ENCODE assay signal across 12 cellular contexts in genomic region chr5:7867260-7867659, GRCh38. TPM values are rescaled to one million over a fixed set of nuclear protein-coding genes. Genes with fewer than 3 reads are reported as not detected.
DNase-seq lines count a peak whose midpoint lies in the region; ATAC-seq, FAIRE-seq and TF ChIP-seq lines count a peak whose summit lies in the region.
"Had no signal": no experiment of that assay in that cellular context is flagged by ENCODE, and none has a peak within 500 bp of the region (broad histone marks: within the 10 kb centered on the region; RNA-seq: fewer than 3 reads in every experiment).

No MANE protein-coding gene starts in this region.

- H3K27me3 Mint-ChIP-seq in CD8-positive, alpha-beta T cell (ENCODE audit: low read depth), result no peaks in the 10 kb centered on the region
- H3K27me3 Mint-ChIP-seq in WTC11 (ENCODE audit: low read depth), result no peaks in the 10 kb centered on the region

- no peak for ATAC-seq in CD8-positive, alpha-beta T cell
- no peak for ATAC-seq in WTC11
- no peak for ATAC-seq in GM19455 (IDR thresholded peaks at IDR 0.05; ENCODE audit: unreplicated experiment)

- TF ChIP-seq CTCF in BE2C (IDR thresholded peaks at IDR 0.05; ENCODE audit: low read depth, low read length) (no peak), WTC11 (IDR thresholded peaks at IDR 0.05) (no peak), kidney (IDR thresholded peaks at IDR 0.05; ENCODE audit: borderline replicate concordance, extremely low read depth, insufficient read depth) (no peak)
- no peak for TF ChIP-seq CTCF in CD8-positive, alpha-beta T cell (IDR thresholded peaks at IDR 0.05)

- H3K9me3 Mint-ChIP-seq in CD8-positive, alpha-beta T cell, result no peaks in the 10 kb centered on the region
- no peaks in the 10 kb centered on the region for H3K9me3 Mint-ChIP-seq in WTC11

- no peaks in the 10 kb centered on the region for H3K27me3 ChIP-seq in BE2C
- no peaks in the 10 kb centered on the region for H3K27me3 ChIP-seq in CD8-positive, alpha-beta T cell (ENCODE audit: insufficient read depth, low read length)

- H3K9me3 ChIP-seq in BE2C, result no peaks in the 10 kb centered on the region
- H3K9me3 ChIP-seq in CD8-positive, alpha-beta T cell (ENCODE audit: low read length), result no peaks in the 10 kb centered on the region
- no peaks in the 10 kb centered on the region for H3K9me3 ChIP-seq in kidney (ENCODE audit: control insufficient read depth in 1 of 2, low read length in 2 of 2)

- H3K4me3 Mint-ChIP-seq in CD8-positive, alpha-beta T cell, result peak overlapping the region; percentile 30
- H3K4me3 Mint-ChIP-seq in WTC11, result peak overlapping the region; percentile 84

- H3K4me3 ChIP-seq in BE2C (ENCODE audit: low read depth, low read length) (0 out of 2 replicates have a peak overlapping the region, but pooled peaks have one; percentile 94), kidney (ENCODE audit: low read length in 2 of 2) (peak overlapping the region; percentile 20 to 78)
- no peak overlapping the region for H3K4me3 ChIP-seq in CD8-positive, alpha-beta T cell (ENCODE audit: low read depth, low read length)

- intact Hi-C loops in CD8-positive, alpha-beta T cell (cut with DNase I, micrococcal nuclease), result loop anchor here (5.0 to 10.0 kb wide), 6 partner anchors 590 to 1490 kb away; partner anchors contain the start of genes NSUN2 (in 2 of the 2), SRD5A1 (in 2 of the 2), TENT4A (in 2 of the 2) and MED10 (in 1 of the 2)
- intact Hi-C loops in kidney (cut with DNase I), result no loop called here

- FAIRE-seq in kidney (lab: Jason Lieb, UNC), result no peak
- no peak for FAIRE-seq in urothelium cell line (lab: Jason Lieb, UNC)

- H3K9ac ChIP-seq in kidney (ENCODE audit: low read length in 2 of 2), result no peak overlapping the region

- H3K36me3 ChIP-seq in BE2C (peaks cover 35% of the 10 kb centered on the region), kidney (ENCODE audit: control insufficient read depth in 1 of 2, insufficient read depth in 2 of 2, low read length in 2 of 2) (no peaks in the 10 kb centered on the region)
- H3K36me3 ChIP-seq in CD8-positive, alpha-beta T cell (ENCODE audit: insufficient read depth, low read length), result peaks cover 5% of the 10 kb centered on the region

- H3K27ac ChIP-seq in CD8-positive, alpha-beta T cell (ENCODE audit: low read depth, low read length), result no peak overlapping the region
- H3K27ac ChIP-seq in kidney (ENCODE audit: low read depth in 2 of 2, low read length in 2 of 2), result no peak overlapping the region
- H3K27ac ChIP-seq: SK-N-MC had no signal

- peaks cover 58% of the 10 kb centered on the region for H3K36me3 Mint-ChIP-seq in CD8-positive, alpha-beta T cell
- H3K36me3 Mint-ChIP-seq in WTC11, result peaks cover 11% of the 10 kb centered on the region

- POLR2A ChIA-PET in CD8-positive, alpha-beta T cell (lab: Charles Lee), result no interaction called here
- POLR2A ChIA-PET in WTC11 (lab: Charles Lee), result no interaction called here

- no peak overlapping the region for H3K27ac Mint-ChIP-seq in CD8-positive, alpha-beta T cell
- no peak overlapping the region for H3K27ac Mint-ChIP-seq in WTC11

- H3K4me1 Mint-ChIP-seq in CD8-positive, alpha-beta T cell (ENCODE audit: low read depth), result peaks cover 55% of the 10 kb centered on the region
- peaks cover 16% of the 10 kb centered on the region for H3K4me1 Mint-ChIP-seq in WTC11

- no peak for DNase-seq in BE2C
- no peak for DNase-seq in CD8-positive, alpha-beta T cell
- no peak for DNase-seq in WTC11 (ENCODE audit: low spot score)
- no peak for DNase-seq in kidney
- DNase-seq in urothelium cell line (ENCODE audit: low spot score), result no peak
- DNase-seq in NOMO-1 (lab: John Stamatoyannopoulos, UW; ENCODE audit: unreplicated experiment in 2 of 2), result no peak
- DNase-seq: activated CD4-positive, CD25-positive, alpha-beta regulatory T cell treated with anti-CD3 and anti-CD28 coated beads, Interleukin-2, amount 50 U/mL, for 72 hours; cortex of kidney; NCI-H526 treated with DMSO at 0.1 percent for 48 hours had no signal

- H3K4me1 ChIP-seq in BE2C (peaks cover 5% of the 10 kb centered on the region), kidney (ENCODE audit: control insufficient read depth in 1 of 2, insufficient read depth in 1 of 2, low read depth in 1 of 2, low read length in 2 of 2) (peaks cover 12 to 15% of the 10 kb centered on the region in 2 donors)
- H3K4me1 ChIP-seq in CD8-positive, alpha-beta T cell (ENCODE audit: insufficient read depth, low read length), result peaks cover 33% of the 10 kb centered on the region

- CTCF ChIA-PET in CD8-positive, alpha-beta T cell (lab: Charles Lee), result interaction anchor here (1.0 to 2.3 kb wide), 2 partner anchors 14 to 20 kb away, joined by 3 to 6 read pairs; no protein-coding TSS in a partner anchor
- CTCF ChIA-PET in WTC11 (lab: Charles Lee), result interaction anchor here (0.8 to 2.6 kb wide), 3 partner anchors 11 to 1047 kb away, joined by 4 to 12 read pairs (median 6); partner anchors contain the start of gene CFAP90

TF ChIP-seq in WTC11, 78 proteins besides CTCF, POLR2A, EP300 and RAD21 (continues in another document):
- TF ChIP-seq PRDM15 (CRISPR knock-in tag; IDR thresholded peaks at IDR 0.05) (no peak), TEAD1 (CRISPR knock-in tag; IDR thresholded peaks at IDR 0.05) (no peak), JUN (CRISPR knock-in tag; IDR thresholded peaks at IDR 0.05) (no peak), CREB1 (CRISPR knock-in tag; IDR thresholded peaks at IDR 0.05) (no peak), TEAD4 (CRISPR knock-in tag; IDR thresholded peaks at IDR 0.05) (no peak), GABPB1 (CRISPR knock-in tag; IDR thresholded peaks at IDR 0.05) (no peak)
- TF ChIP-seq, protein P1, sequence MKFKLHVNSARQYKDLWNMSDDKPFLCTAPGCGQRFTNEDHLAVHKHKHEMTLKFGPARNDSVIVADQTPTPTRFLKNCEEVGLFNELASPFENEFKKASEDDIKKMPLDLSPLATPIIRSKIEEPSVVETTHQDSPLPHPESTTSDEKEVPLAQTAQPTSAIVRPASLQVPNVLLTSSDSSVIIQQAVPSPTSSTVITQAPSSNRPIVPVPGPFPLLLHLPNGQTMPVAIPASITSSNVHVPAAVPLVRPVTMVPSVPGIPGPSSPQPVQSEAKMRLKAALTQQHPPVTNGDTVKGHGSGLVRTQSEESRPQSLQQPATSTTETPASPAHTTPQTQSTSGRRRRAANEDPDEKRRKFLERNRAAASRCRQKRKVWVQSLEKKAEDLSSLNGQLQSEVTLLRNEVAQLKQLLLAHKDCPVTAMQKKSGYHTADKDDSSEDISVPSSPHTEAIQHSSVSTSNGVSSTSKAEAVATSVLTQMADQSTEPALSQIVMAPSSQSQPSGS (CRISPR knock-in tag; IDR thresholded peaks at IDR 0.05; ENCODE audit: borderline replicate concordance, low read depth), result no peak

RNA-seq across cellular contexts. Expression of gene FASTKD3, which starts 1.6 kb away (rescaled TPM):
- polyA plus RNA-seq in BE2C (2012; ENCODE audit: insufficient read depth, insufficient read length, low read depth), result 12.6 TPM
- 1 to 10 TPM; 4.3 to 7.1 TPM for total RNA-seq in CD8-positive, alpha-beta T cell
- total RNA-seq in WTC11 (2021) (7.8 to 9.6 TPM (median 8.7 TPM) in 3 replicates), kidney (11.3 TPM)
- 15.3 TPM for polyA plus RNA-seq in kidney (ENCODE audit: insufficient read depth, low read depth, low replicate concordance)

RNA-seq across cellular contexts. Expression of gene MTRR, which starts 1.7 kb away (rescaled TPM):
- 67.3 TPM for polyA plus RNA-seq in BE2C (2012; ENCODE audit: insufficient read depth, insufficient read length, low read depth)
- total RNA-seq in CD8-positive, alpha-beta T cell, result 10 to 100 TPM; 67.8 to 76.8 TPM
- total RNA-seq in WTC11 (2021) (39.1 to 46.9 TPM (median 42.3 TPM) in 3 replicates), kidney (75.8 TPM)
- polyA plus RNA-seq in kidney (ENCODE audit: insufficient read depth, low read depth, low replicate concordance), result 19.6 TPM

RNA-seq across cellular contexts. Expression of gene CFAP90, which starts 16.3 kb away (rescaled TPM):
- not detected for polyA plus RNA-seq in BE2C (2012; ENCODE audit: insufficient read depth, insufficient read length, low read depth)
- not detected for total RNA-seq in CD8-positive, alpha-beta T cell
- total RNA-seq in WTC11 (2021), result 0.21 to 0.64 TPM (median 0.33 TPM) in 3 replicates
- total RNA-seq in kidney, result 3.6 TPM
- polyA plus RNA-seq in kidney (ENCODE audit: insufficient read depth, low read depth, low replicate concordance), result 7.7 TPM
- total RNA-seq: fibroblast of villous mesenchyme had no signal
